ENCODE assay signal across 1 cellular context in genomic region chr1:44652445-44653106, GRCh38.
TF ChIP-seq lines count a peak whose summit lies in the region.

No MANE protein-coding gene starts in this region.

TF ChIP-seq in HepG2, 621 proteins besides CTCF, POLR2A, EP300 and RAD21 (continued from another document):
- TF ChIP-seq ZNF687 (CRISPR knock-in tag; IDR thresholded peaks at IDR 0.05) (peak; percentile 41), PATZ1 (CRISPR knock-in tag; IDR thresholded peaks at IDR 0.05) (0 out of 2 replicates have a peak, but pooled peaks have one; percentile 7), NFRKB (IDR thresholded peaks at IDR 0.05) (no peak), ZNF589 (CRISPR knock-in tag; conservative IDR thresholded peaks at IDR 0.05) (0 out of 2 replicates have a peak, but pooled peaks have one; percentile 27), ERF (CRISPR knock-in tag; IDR thresholded peaks at IDR 0.05) (0 out of 2 replicates have a peak, but pooled peaks have one; percentile 46), BHLHE40 (IDR thresholded peaks at IDR 0.05; ENCODE audit: low read length) (0 out of 2 replicates have a peak, but pooled peaks have one; percentile 19), ZNF567 (CRISPR knock-in tag; IDR thresholded peaks at IDR 0.05; ENCODE audit: borderline replicate concordance) (no peak), ZNF263 (CRISPR knock-in tag; IDR thresholded peaks at IDR 0.05) (peak; percentile 28; the same call in 1 of the 2 replicates), GATAD1 (CRISPR knock-in tag; IDR thresholded peaks at IDR 0.05) (peak; percentile 38; the same call in 1 of the 2 replicates), REPIN1 (CRISPR knock-in tag; IDR thresholded peaks at IDR 0.05; ENCODE audit: borderline replicate concordance, low read depth) (peak; percentile 54; the same call in 1 of the 2 replicates), ZNF598 (CRISPR knock-in tag; IDR thresholded peaks at IDR 0.05; ENCODE audit: borderline replicate concordance) (peak; percentile 41; the same call in 1 of the 2 replicates), IRF2 (CRISPR knock-in tag; IDR thresholded peaks at IDR 0.05) (0 out of 2 replicates have a peak, but pooled peaks have one; percentile 19), ZNF749 (CRISPR knock-in tag; IDR thresholded peaks at IDR 0.05; ENCODE audit: borderline replicate concordance) (no peak), ZNF124 (CRISPR knock-in tag; IDR thresholded peaks at IDR 0.05) (no peak), RFX5 (IDR thresholded peaks at IDR 0.05; ENCODE audit: low read depth, low read length) (no peak), IKZF4 (CRISPR knock-in tag; IDR thresholded peaks at IDR 0.05; ENCODE audit: borderline replicate concordance, low read depth, not compliant biosample characterization) (no peak), YY1 (IDR thresholded peaks at IDR 0.05; ENCODE audit: insufficient read depth, insufficient replicate concordance, low read depth, low read length) (peak; percentile 21), ZNF558 (CRISPR knock-in tag; IDR thresholded peaks at IDR 0.05; ENCODE audit: borderline replicate concordance) (no peak), STAG1 (CRISPR knock-in tag; IDR thresholded peaks at IDR 0.05) (peak; percentile 87), SMC3 (IDR thresholded peaks at IDR 0.05; ENCODE audit: low read length) (peak; percentile 60), XRCC5 (optimal IDR thresholded peaks at IDR 0.05; ENCODE audit: low read length) (peak; percentile 88), CREB1 (IDR thresholded peaks at IDR 0.05) (no peak), CREB1 (CRISPR knock-in tag; IDR thresholded peaks at IDR 0.05) (peak; percentile 41; the same call in 1 of the 2 replicates), ZNF18 (CRISPR knock-in tag; IDR thresholded peaks at IDR 0.05; ENCODE audit: insufficient replicate concordance) (no peak), ZBTB38 (CRISPR knock-in tag; IDR thresholded peaks at IDR 0.05) (peak; percentile 47; the same call in 1 of the 2 replicates), FOSL2 (CRISPR knock-in tag; IDR thresholded peaks at IDR 0.05) (0 out of 2 replicates have a peak, but pooled peaks have one; percentile 20), ZNF879 (CRISPR knock-in tag; IDR thresholded peaks at IDR 0.05) (no peak), GATAD2A (CRISPR knock-in tag; IDR thresholded peaks at IDR 0.05) (0 out of 2 replicates have a peak, but pooled peaks have one; percentile 22), TEAD3 (CRISPR knock-in tag; optimal IDR thresholded peaks at IDR 0.05; ENCODE audit: borderline replicate concordance) (peak; percentile 90), ZNF331 (CRISPR knock-in tag; IDR thresholded peaks at IDR 0.05) (0 out of 2 replicates have a peak, but pooled peaks have one; percentile 22), KDM2A (CRISPR knock-in tag; IDR thresholded peaks at IDR 0.05; ENCODE audit: borderline replicate concordance, low read depth) (peak; percentile 55; the same call in 1 of the 2 replicates)
